Comparison of ENCODE assay signal across 26 cellular contexts in genomic region chr1:40833979-40834378, GRCh38. TPM values are rescaled to one million over a fixed set of nuclear protein-coding genes. Genes with fewer than 3 reads are reported as not detected.
"Had no signal": no experiment of that assay in that cellular context is flagged by ENCODE, and none has a peak within 500 bp of the region (broad histone marks: within the 10 kb centered on the region; RNA-seq: fewer than 3 reads in every experiment).

No MANE protein-coding gene starts in this region.

- H3K9me3 ChIP-seq: colonic mucosa, esophagus squamous epithelium, gastrocnemius medialis, heart right ventricle, left lung had no signal

- H3K27me3 ChIP-seq: colonic mucosa, gastrocnemius medialis had no signal

- H3K4me3 Mint-ChIP-seq: dendritic cell treated with granulocyte-macrophage colony-stimulating factor and Interleukin-4, amounts not matched to agents 40 ng/mL and 50 ng/mL, for 4 days; effector memory CD8-positive, alpha-beta T cell; endodermal cell; memory B cell had no signal

- DNase-seq: colonic mucosa; cortex of kidney; effector CD8-positive, alpha-beta T cell; effector memory CD8-positive, alpha-beta T cell; endodermal cell; erythroblast; esophagus squamous epithelium; foreskin fibroblast; foreskin melanocyte; gastrocnemius medialis; glutamatergic neuron; head of caudate nucleus; heart right ventricle; hippocampal formation; left cardiac atrium; left ventricle myocardium superior; mammary epithelial cell; mesendoderm; midbrain had no signal

- H3K27ac ChIP-seq: colonic mucosa, epithelial cell of prostate, esophagus squamous epithelium, gastrocnemius medialis, heart right ventricle, left lung had no signal

- ATAC-seq: effector memory CD8-positive, alpha-beta T cell; esophagus mucosa; gastrocnemius medialis; heart right ventricle; left cardiac atrium; left lung; left ventricle myocardium superior had no signal

- H3K4me3 ChIP-seq: colonic mucosa, esophagus squamous epithelium, gastrocnemius medialis, heart right ventricle, left lung, lung had no signal

- H3K4me1 ChIP-seq: colonic mucosa, esophagus squamous epithelium, gastrocnemius medialis, heart right ventricle, left lung had no signal

- H3K36me3 Mint-ChIP-seq: memory B cell had no signal

- H3K36me3 ChIP-seq: colonic mucosa, esophagus squamous epithelium, gastrocnemius medialis, heart right ventricle, left lung had no signal

- H3K4me1 Mint-ChIP-seq: memory B cell had no signal

- H3K27me3 Mint-ChIP-seq: effector memory CD8-positive, alpha-beta T cell had no signal

- H3K27ac Mint-ChIP-seq: dendritic cell treated with granulocyte-macrophage colony-stimulating factor and Interleukin-4, amounts not matched to agents 40 ng/mL and 50 ng/mL, for 4 days; effector memory CD8-positive, alpha-beta T cell; endodermal cell; memory B cell had no signal

- H3K9me3 Mint-ChIP-seq: dendritic cell treated with granulocyte-macrophage colony-stimulating factor and Interleukin-4, amounts not matched to agents 40 ng/mL and 50 ng/mL, for 4 days; effector memory CD8-positive, alpha-beta T cell; endodermal cell; memory B cell had no signal

RNA-seq across cellular contexts. Expression of gene KCNQ4, which starts 50.4 kb away (rescaled TPM):
- total RNA-seq: dermis microvascular lymphatic vessel endothelial cell, mammary epithelial cell had no signal
